In the genomic region with DNA sequence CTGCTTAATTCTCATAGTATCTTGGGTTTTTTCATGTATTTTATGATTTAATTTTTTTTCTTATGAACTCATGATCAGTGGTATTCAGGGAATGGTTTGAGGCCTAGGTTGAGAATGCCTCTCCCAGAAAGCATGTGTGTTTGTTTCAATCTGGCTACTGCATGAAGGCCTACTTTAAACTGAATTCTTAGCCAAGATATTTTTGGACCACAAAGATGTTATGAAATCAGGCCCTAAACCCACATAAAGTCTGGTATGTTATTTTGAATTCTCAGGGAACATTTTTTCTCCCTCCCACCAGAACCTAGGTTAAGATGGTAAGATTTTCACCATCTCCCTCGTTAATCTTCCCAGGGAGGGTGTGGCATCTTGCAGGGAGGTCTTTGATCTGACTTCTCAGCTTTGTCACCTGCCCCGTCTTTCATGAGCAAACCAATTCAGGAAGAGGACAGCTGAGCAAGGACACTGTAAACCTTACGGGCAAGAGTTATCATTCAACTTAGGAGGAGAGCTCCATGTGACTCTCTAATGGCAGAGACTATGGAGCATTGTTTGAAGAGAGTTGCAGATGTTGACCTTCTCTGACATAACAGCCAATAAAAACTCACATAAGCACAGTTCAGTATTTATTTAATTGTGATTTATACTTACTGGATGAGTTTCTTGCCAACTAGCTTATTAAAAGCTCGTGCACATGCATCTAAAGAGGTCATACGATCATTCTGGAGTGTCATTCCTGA, we compare ENCODE assay signal across 12 cellular contexts. TPM values are rescaled to one million over a fixed set of nuclear protein-coding genes. Genes with fewer than 3 reads are reported as not detected.
DNase-seq lines count a peak whose midpoint lies in the region; ATAC-seq and TF ChIP-seq lines count a peak whose summit lies in the region.
"Had no signal": no experiment of that assay in that cellular context is flagged by ENCODE, and none has a peak within 500 bp of the region (broad histone marks: within the 10 kb centered on the region; RNA-seq: fewer than 3 reads in every experiment).

No MANE protein-coding gene starts in this region.

- POLR2A ChIA-PET in activated CD4-positive, alpha-beta memory T cell treated with anti-CD3 and anti-CD28 coated beads, Interleukin-2, amount 10 ng/mL, durations not matched to agents 7 days and 5 days (lab: Charles Lee): interaction anchor here (1.1 to 2.8 kb wide), 3 partner anchors 11 to 538 kb away, joined by 4 to 31 read pairs (median 9); partner anchors contain the start of genes ACKR3 and COPS8
- POLR2A ChIA-PET in activated CD4-positive, alpha-beta memory T cell treated with anti-CD3 and anti-CD28 coated beads for 36 hours (lab: Charles Lee): interaction anchor here (1.2 kb wide), 1 partner anchor 10 kb away, joined by 3 read pairs; no protein-coding TSS in a partner anchor

- H3K4me3 Mint-ChIP-seq in activated CD4-positive, alpha-beta memory T cell treated with anti-CD3 and anti-CD28 coated beads, Interleukin-2, amount 10 ng/mL, durations not matched to agents 7 days and 5 days: no peak overlapping the region
- no peak overlapping the region for H3K4me3 Mint-ChIP-seq in activated CD4-positive, alpha-beta memory T cell treated with anti-CD3 and anti-CD28 coated beads for 36 hours

- H4K20me1 ChIP-seq in smooth muscle cell (ENCODE audit: low read depth): no peaks in the 10 kb centered on the region

- H3K27ac ChIP-seq in smooth muscle cell (ENCODE audit: low read depth): peak overlapping the region; percentile 65
- peak overlapping the region in 2 of 4 donors; percentile 21 to 37 for H3K27ac ChIP-seq in Peyer's patch

- H3K27me3 Mint-ChIP-seq in activated CD4-positive, alpha-beta memory T cell treated with anti-CD3 and anti-CD28 coated beads, Interleukin-2, amount 10 ng/mL, durations not matched to agents 7 days and 5 days: no peaks in the 10 kb centered on the region
- H3K27me3 Mint-ChIP-seq in activated CD4-positive, alpha-beta memory T cell treated with anti-CD3 and anti-CD28 coated beads for 36 hours: no peaks in the 10 kb centered on the region

- H3F3A ChIP-seq in smooth muscle cell (ENCODE audit: low read depth): peaks cover 5% of the 10 kb centered on the region

- no peak for TF ChIP-seq POLR2A in Peyer's patch (IDR thresholded peaks at IDR 0.05)

- H3K27ac Mint-ChIP-seq in activated CD4-positive, alpha-beta memory T cell treated with anti-CD3 and anti-CD28 coated beads, Interleukin-2, amount 10 ng/mL, durations not matched to agents 7 days and 5 days: peak overlapping the region; percentile 98
- no peak overlapping the region for H3K27ac Mint-ChIP-seq in activated CD4-positive, alpha-beta memory T cell treated with anti-CD3 and anti-CD28 coated beads for 36 hours

- H3K9ac ChIP-seq in smooth muscle cell (ENCODE audit: low read depth): no peak overlapping the region

- CTCF ChIA-PET in activated CD4-positive, alpha-beta memory T cell treated with anti-CD3 and anti-CD28 coated beads, Interleukin-2, amount 10 ng/mL, durations not matched to agents 7 days and 5 days (lab: Charles Lee): interaction anchor here (0.5 to 1.5 kb wide), 4 partner anchors 11 to 35 kb away, joined by 3 to 11 read pairs (median 6); partner anchors contain the start of gene ACKR3
- CTCF ChIA-PET in activated CD4-positive, alpha-beta memory T cell treated with anti-CD3 and anti-CD28 coated beads for 36 hours (lab: Charles Lee): interaction anchor here (1.3 to 1.9 kb wide), 3 partner anchors 12 to 36 kb away, joined by 5 to 7 read pairs (median 6); partner anchors contain the start of gene ACKR3

- H3K36me3 ChIP-seq in smooth muscle cell (ENCODE audit: low read depth): no peaks in the 10 kb centered on the region
- H3K36me3 ChIP-seq in BE2C: no peaks in the 10 kb centered on the region
- no peaks in the 10 kb centered on the region for H3K36me3 ChIP-seq in Peyer's patch
- H3K36me3 ChIP-seq: thoracic aorta had no signal

- intact Hi-C loops in activated CD4-positive, alpha-beta memory T cell treated with anti-CD3 and anti-CD28 coated beads for 36 hours (cut with micrococcal nuclease): loop anchor here (10.0 kb wide), 1 partner anchor 536 kb away; the partner anchor contains the start of gene COPS8

- no peak overlapping the region for H3K4me3 ChIP-seq in choroid plexus epithelial cell (ENCODE audit: low read depth, low read length)
- no peak overlapping the region for H3K4me3 ChIP-seq in smooth muscle cell
- no peak overlapping the region for H3K4me3 ChIP-seq in BE2C (ENCODE audit: low read depth, low read length)
- no peak overlapping the region for H3K4me3 ChIP-seq in Peyer's patch
- H3K4me3 ChIP-seq: thoracic aorta had no signal

- H3K27me3 ChIP-seq in smooth muscle cell (ENCODE audit: low read depth) (no peaks in the 10 kb centered on the region), BE2C (peaks cover 4% of the 10 kb centered on the region; the same call in 1 of the 2 replicates), Peyer's patch (no peaks in the 10 kb centered on the region)

- no peak overlapping the region for H2AFZ ChIP-seq in smooth muscle cell (ENCODE audit: low read depth)

- 64% methylated on average over 5 of the region's 5 CpGs for WGBS in smooth muscle cell (ENCODE audit: low lambda C conversion rate)

- TF ChIP-seq CTCF in choroid plexus epithelial cell (conservative IDR thresholded peaks at IDR 0.05; ENCODE audit: low read depth, low read length) (no peak), smooth muscle cell (IDR thresholded peaks at IDR 0.05; ENCODE audit: borderline replicate concordance, insufficient read depth, poor library complexity, severe bottlenecking) (no peak), BE2C (IDR thresholded peaks at IDR 0.05; ENCODE audit: low read depth, low read length) (no peak), Peyer's patch (IDR thresholded peaks at IDR 0.05) (no peak)

- DNase-seq in activated CD4-positive, alpha-beta memory T cell treated with anti-CD3 and anti-CD28 coated beads, Interleukin-2, amount 10 ng/mL, durations not matched to agents 7 days and 5 days: no peak
- DNase-seq in activated CD4-positive, alpha-beta memory T cell treated with anti-CD3 and anti-CD28 coated beads for 36 hours: no peak
- DNase-seq in NCI-H774 (lab: John Stamatoyannopoulos, UW) (peak; percentile 57), choroid plexus epithelial cell (ENCODE audit: low read depth) (peak; percentile 91), smooth muscle cell (lab: John Stamatoyannopoulos, UW; ENCODE audit: unreplicated experiment) (no peak), BE2C (no peak), Peyer's patch (no peak)
- DNase-seq: activated CD8-positive, alpha-beta memory T cell treated with anti-CD3 and anti-CD28 coated beads for 24 hours; NCI-H1417; retina had no signal

- no peaks in the 10 kb centered on the region for H3K9me3 ChIP-seq in smooth muscle cell (replicated peaks; ENCODE audit: low read depth)
- H3K9me3 ChIP-seq in BE2C: no peaks in the 10 kb centered on the region
- H3K9me3 ChIP-seq in Peyer's patch: no peaks in the 10 kb centered on the region

- H3K4me1 ChIP-seq in smooth muscle cell (ENCODE audit: low read depth) (peaks cover 3% of the 10 kb centered on the region), BE2C (no peaks in the 10 kb centered on the region), Peyer's patch (peaks cover 0 to 18% (median 10%) of the 10 kb centered on the region in 4 donors)

- H3K36me3 Mint-ChIP-seq in activated CD4-positive, alpha-beta memory T cell treated with anti-CD3 and anti-CD28 coated beads, Interleukin-2, amount 10 ng/mL, durations not matched to agents 7 days and 5 days (ENCODE audit: low read depth): peaks cover 50% of the 10 kb centered on the region
- H3K36me3 Mint-ChIP-seq in activated CD4-positive, alpha-beta memory T cell treated with anti-CD3 and anti-CD28 coated beads for 36 hours: peaks cover 1% of the 10 kb centered on the region

- peaks cover 89% of the 10 kb centered on the region for H3K4me1 Mint-ChIP-seq in activated CD4-positive, alpha-beta memory T cell treated with anti-CD3 and anti-CD28 coated beads, Interleukin-2, amount 10 ng/mL, durations not matched to agents 7 days and 5 days
- H3K4me1 Mint-ChIP-seq in activated CD4-positive, alpha-beta memory T cell treated with anti-CD3 and anti-CD28 coated beads for 36 hours (ENCODE audit: low read depth): peaks cover 88% of the 10 kb centered on the region

- no peaks in the 10 kb centered on the region for H3K79me2 ChIP-seq in smooth muscle cell (ENCODE audit: low read depth)

- no peak for ATAC-seq in GM19463 (IDR thresholded peaks at IDR 0.05; ENCODE audit: unreplicated experiment)

- H3K9me3 Mint-ChIP-seq in activated CD4-positive, alpha-beta memory T cell treated with anti-CD3 and anti-CD28 coated beads, Interleukin-2, amount 10 ng/mL, durations not matched to agents 7 days and 5 days: no peaks in the 10 kb centered on the region
- peaks cover 3% of the 10 kb centered on the region for H3K9me3 Mint-ChIP-seq in activated CD4-positive, alpha-beta memory T cell treated with anti-CD3 and anti-CD28 coated beads for 36 hours

- H3K4me2 ChIP-seq in smooth muscle cell: no peak overlapping the region

RNA-seq across cellular contexts. Expression of gene ACKR3, which starts 21.3 kb away (rescaled TPM):
- total RNA-seq in activated CD4-positive, alpha-beta memory T cell treated with anti-CD3 and anti-CD28 coated beads, Interleukin-2, amount 10 ng/mL, durations not matched to agents 7 days and 5 days: 1 to 10 TPM; 2.5 to 2.7 TPM
- total RNA-seq in activated CD4-positive, alpha-beta memory T cell treated with anti-CD3 and anti-CD28 coated beads for 36 hours: 1 to 10 TPM; 1.2 TPM
- total RNA-seq in smooth muscle cell (63.0 and 72.5 TPM in 2 replicates), Peyer's patch (10 to 100 TPM in 3 of 4 donors, 1 to 10 TPM in 1; 6.3 to 49.5 (median 22.2) TPM)
- 44.6 and 72.5 TPM in 2 replicates for polyA plus RNA-seq in smooth muscle cell
- polyA plus RNA-seq in BE2C (2012; ENCODE audit: insufficient read depth, insufficient read length, low read depth): 0.20 TPM

Comparison
In these comparisons a context has a peak if more than half of its experiments do, and no peak if none do; other contexts are left out.
1. DNase-seq: peak in NCI-H774 (single experiment) and choroid plexus epithelial cell (single experiment); none in activated CD4-positive, alpha-beta memory T cell treated with anti-CD3 and anti-CD28 coated beads, Interleukin-2, amount 10 ng/mL, durations not matched to agents 7 days and 5 days (single experiment), activated CD4-positive, alpha-beta memory T cell treated with anti-CD3 and anti-CD28 coated beads for 36 hours (single experiment), smooth muscle cell (single experiment), BE2C (single experiment) and Peyer's patch (0 of 3).